In genomic region chrX:154429708-154430107, GRCh38 we compare ENCODE assay signal across 10 cellular contexts. TPM values are rescaled to one million over a fixed set of nuclear protein-coding genes. Genes with fewer than 3 reads are reported as not detected.
DNase-seq lines count a peak whose midpoint lies in the region; ATAC-seq and TF ChIP-seq lines count a peak whose summit lies in the region.
"Had no signal": no experiment of that assay in that cellular context is flagged by ENCODE, and none has a peak within 500 bp of the region (broad histone marks: within the 10 kb centered on the region; RNA-seq: fewer than 3 reads in every experiment).

No MANE protein-coding gene starts in this region.

- H3K27me3 Mint-ChIP-seq in activated naive CD8-positive, alpha-beta T cell treated with anti-CD3 and anti-CD28 coated beads, Interleukin-2, amount 50 U/mL, for 24 hours = no peaks in the 10 kb centered on the region

- no peak for ATAC-seq in heart right ventricle
- ATAC-seq in Right ventricle myocardium superior (ENCODE audit: poor library complexity) = no peak
- ATAC-seq in activated naive CD8-positive, alpha-beta T cell treated with anti-CD3 and anti-CD28 coated beads, Interleukin-2, amount 50 U/mL, for 24 hours = no peak
- no peak for ATAC-seq in GM18520 (IDR thresholded peaks at IDR 0.05; ENCODE audit: unreplicated experiment)

- no peak overlapping the region for H2BK15ac ChIP-seq in mesenchymal stem cell (ENCODE audit: low read depth, poor library complexity, severe bottlenecking)

- H3K9me3 ChIP-seq in heart right ventricle (no peaks in the 10 kb centered on the region), mesenchymal stem cell (ENCODE audit: control insufficient read depth, low read length) (no peaks in the 10 kb centered on the region), vagina (no peaks in the 10 kb centered on the region)

- H3K4me3 Mint-ChIP-seq in activated naive CD8-positive, alpha-beta T cell treated with anti-CD3 and anti-CD28 coated beads, Interleukin-2, amount 50 U/mL, for 24 hours = peak overlapping the region; percentile 78

- H3K36me3 Mint-ChIP-seq in activated naive CD8-positive, alpha-beta T cell treated with anti-CD3 and anti-CD28 coated beads, Interleukin-2, amount 50 U/mL, for 24 hours (ENCODE audit: low read depth) = no peaks in the 10 kb centered on the region

- H3K4me3 ChIP-seq in heart right ventricle (peak overlapping the region in 6 of 10 donors; percentile 71 to 84 (median 79)), mesenchymal stem cell (ENCODE audit: insufficient read depth in 1 of 2, low read depth in 1 of 2, low read length in 2 of 2) (peak overlapping the region in 1 of 2 experiments; percentile 78), vagina (peak overlapping the region; percentile 48 to 77)

- H2AFZ ChIP-seq in mesenchymal stem cell (ENCODE audit: low read depth, low read length) = no peak overlapping the region

- H3K4me1 Mint-ChIP-seq in activated naive CD8-positive, alpha-beta T cell treated with anti-CD3 and anti-CD28 coated beads, Interleukin-2, amount 50 U/mL, for 24 hours = peaks cover 26% of the 10 kb centered on the region

- H3K27me3 ChIP-seq in heart right ventricle = no peaks in the 10 kb centered on the region
- H3K27me3 ChIP-seq in mesenchymal stem cell (ENCODE audit: control insufficient read depth in 1 of 2, insufficient read depth in 1 of 2, low read length in 2 of 2) = peaks cover 0 to 3% of the 10 kb centered on the region in 2 experiments
- no peaks in the 10 kb centered on the region for H3K27me3 ChIP-seq in vagina

- no peak for TF ChIP-seq POLR2A in vagina (IDR thresholded peaks at IDR 0.05)

- H2BK120ac ChIP-seq in mesenchymal stem cell (ENCODE audit: low read depth, low read length) = no peak overlapping the region

- intact Hi-C loops in heart right ventricle (cut with DNase I) = no loop called here
- intact Hi-C loops in Right ventricle myocardium superior (cut with DNase I) = no loop called here
- intact Hi-C loops in vagina (cut with DNase I) = no loop called here

- H3K36me3 ChIP-seq in heart right ventricle = peaks cover 0 to 29% (median 0%) of the 10 kb centered on the region in 9 donors
- H3K36me3 ChIP-seq in mesenchymal stem cell (ENCODE audit: control insufficient read depth in 1 of 2, insufficient read depth in 2 of 2, low read depth in 1 of 2, low read length in 2 of 2) = peaks cover 29 to 39% of the 10 kb centered on the region in 2 experiments
- peaks cover 0 to 4% of the 10 kb centered on the region in 2 donors for H3K36me3 ChIP-seq in vagina

- no peaks in the 10 kb centered on the region for H3K9me3 Mint-ChIP-seq in activated naive CD8-positive, alpha-beta T cell treated with anti-CD3 and anti-CD28 coated beads, Interleukin-2, amount 50 U/mL, for 24 hours

- H3K27ac ChIP-seq in heart right ventricle (peak overlapping the region in 3 of 10 donors; percentile 81 to 90 (median 84)), mesenchymal stem cell (ENCODE audit: low read length, poor library complexity, severe bottlenecking) (no peak overlapping the region), vagina (no peak overlapping the region)

- H3K9ac ChIP-seq in mesenchymal stem cell (ENCODE audit: low read length) = peak overlapping the region; percentile 83

- H4K91ac ChIP-seq in mesenchymal stem cell (ENCODE audit: low read length) = no peak overlapping the region

- no peak for DNase-seq in heart right ventricle
- no peak for DNase-seq in Right ventricle myocardium superior
- DNase-seq in activated naive CD8-positive, alpha-beta T cell treated with anti-CD3 and anti-CD28 coated beads, Interleukin-2, amount 50 U/mL, for 24 hours = no peak
- no peak for DNase-seq in mesenchymal stem cell
- no peak for DNase-seq in vagina (ENCODE audit: extremely low spot score in 2 of 2)
- no peak for DNase-seq in DMS79 treated with DMSO at 0.1 percent for 48 hours (lab: John Stamatoyannopoulos, UW)
- no peak for DNase-seq in SKM-1 (lab: John Stamatoyannopoulos, UW; ENCODE audit: unreplicated experiment)
- DNase-seq: DMS 273 treated with DMSO at 0.1 percent for 48 hours, KBM-7 had no signal

- H4K8ac ChIP-seq in mesenchymal stem cell (ENCODE audit: low read length) = no peak overlapping the region

- no peak overlapping the region for H2BK12ac ChIP-seq in mesenchymal stem cell (ENCODE audit: low read length in 2 of 2)

- H3K4me1 ChIP-seq in heart right ventricle (peaks cover 0 to 30% (median 17%) of the 10 kb centered on the region in 9 donors), mesenchymal stem cell (ENCODE audit: control insufficient read depth, insufficient read depth, low read depth, low read length) (peaks cover 25% of the 10 kb centered on the region), vagina (peaks cover 6% of the 10 kb centered on the region)

- H3K79me1 ChIP-seq in mesenchymal stem cell (replicated peaks; ENCODE audit: low read length, poor library complexity, severe bottlenecking) = peaks cover 8% of the 10 kb centered on the region

- no peak overlapping the region for H3K14ac ChIP-seq in mesenchymal stem cell (ENCODE audit: low read length in 2 of 2)

- H3K23ac ChIP-seq in mesenchymal stem cell (ENCODE audit: low read length in 2 of 2) = no peak overlapping the region

- H2BK5ac ChIP-seq in mesenchymal stem cell (ENCODE audit: low read depth, low read length, poor library complexity, severe bottlenecking) = no peak overlapping the region

- no peak overlapping the region for H2AK5ac ChIP-seq in mesenchymal stem cell (ENCODE audit: low read length, severe bottlenecking)

- 83 to 87% methylated on average over 2 of the region's 2 CpGs for WGBS in heart right ventricle, 2 donors
- 100% methylated on average over 2 of the region's 2 CpGs for WGBS in mesenchymal stem cell

- peak overlapping the region; percentile 54 for H3K27ac Mint-ChIP-seq in activated naive CD8-positive, alpha-beta T cell treated with anti-CD3 and anti-CD28 coated beads, Interleukin-2, amount 50 U/mL, for 24 hours

- H3K18ac ChIP-seq in mesenchymal stem cell (ENCODE audit: low read depth in 1 of 2, low read length in 2 of 2) = no peak overlapping the region

- TF ChIP-seq CTCF in heart right ventricle (IDR thresholded peaks at IDR 0.05) (no peak), vagina (IDR thresholded peaks at IDR 0.05) (no peak)

- H3K4me2 ChIP-seq in mesenchymal stem cell (ENCODE audit: low read length, poor library complexity, severe bottlenecking) = peak overlapping the region; percentile 13

- no peak overlapping the region for H3K4ac ChIP-seq in mesenchymal stem cell (ENCODE audit: low read depth in 1 of 2, low read length in 2 of 2)

RNA-seq across cellular contexts. Expression of gene ATP6AP1, which starts 1.2 kb away (rescaled TPM):
- total RNA-seq in heart right ventricle = 100 to 1,000 TPM in 3 of 10 donors, 10 to 100 TPM in 7; 69.5 to 113 (median 90.6) TPM
- polyA plus RNA-seq in heart right ventricle = 100 to 1,000 TPM in 1 of 2 donors, 10 to 100 TPM in 1; 26.0 to 103 TPM
- 74.8 TPM for total RNA-seq in Right ventricle myocardium superior
- 157 TPM for polyA plus RNA-seq in mesenchymal stem cell (2013, experiment 1 of 2)
- polyA plus RNA-seq in mesenchymal stem cell (2013, experiment 2 of 2) = 156 TPM
- 54.5 TPM for total RNA-seq in vagina

RNA-seq across cellular contexts. Expression of gene GDI1, which starts 7.2 kb away (rescaled TPM):
- total RNA-seq in heart right ventricle = 100 to 1,000 TPM in 1 of 10 donors, 10 to 100 TPM in 9; 67.5 to 101 (median 77.5) TPM
- polyA plus RNA-seq in heart right ventricle = 100 to 1,000 TPM; 111 to 117 TPM
- total RNA-seq in Right ventricle myocardium superior = 70.3 TPM
- 109 TPM for polyA plus RNA-seq in mesenchymal stem cell (2013, experiment 1 of 2)
- 102 TPM for polyA plus RNA-seq in mesenchymal stem cell (2013, experiment 2 of 2)
- 116 TPM for total RNA-seq in vagina

RNA-seq across cellular contexts. Expression of gene FAM50A, which starts 14.2 kb away (rescaled TPM):
- 10 to 100 TPM; 25.5 to 59.9 (median 34.7) TPM for total RNA-seq in heart right ventricle
- 100 to 1,000 TPM; 134 to 167 TPM for polyA plus RNA-seq in heart right ventricle
- total RNA-seq in Right ventricle myocardium superior = 45.6 TPM
- 129 TPM for polyA plus RNA-seq in mesenchymal stem cell (2013, experiment 1 of 2)
- 129 TPM for polyA plus RNA-seq in mesenchymal stem cell (2013, experiment 2 of 2)
- 33.6 TPM for total RNA-seq in vagina

RNA-seq across cellular contexts. Expression of gene TAFAZZIN, which starts 18.4 kb away (rescaled TPM):
- total RNA-seq in heart right ventricle (10 to 100 TPM; 28.4 to 42.6 (median 33.7) TPM), Right ventricle myocardium superior (36.1 TPM), vagina (59.2 TPM)
- polyA plus RNA-seq in heart right ventricle = 100 to 1,000 TPM in 1 of 2 donors, 10 to 100 TPM in 1; 38.2 to 112 TPM
- polyA plus RNA-seq in mesenchymal stem cell (2013, experiment 1 of 2) = 15.9 TPM
- polyA plus RNA-seq in mesenchymal stem cell (2013, experiment 2 of 2) = 14.1 TPM

RNA-seq across cellular contexts. Expression of gene DNASE1L1, which starts 20.7 kb away (rescaled TPM):
- 10 to 100 TPM; 35.2 to 57.1 (median 46.9) TPM for total RNA-seq in heart right ventricle
- 10 to 100 TPM; 27.2 to 55.0 TPM for polyA plus RNA-seq in heart right ventricle
- 57.7 TPM for total RNA-seq in Right ventricle myocardium superior
- polyA plus RNA-seq in mesenchymal stem cell (2013, experiment 1 of 2) = 53.5 TPM
- polyA plus RNA-seq in mesenchymal stem cell (2013, experiment 2 of 2) = 52.9 TPM
- 52.1 TPM for total RNA-seq in vagina
